Comparison of ENCODE assay signal across 19 cellular contexts in the genomic region with DNA sequence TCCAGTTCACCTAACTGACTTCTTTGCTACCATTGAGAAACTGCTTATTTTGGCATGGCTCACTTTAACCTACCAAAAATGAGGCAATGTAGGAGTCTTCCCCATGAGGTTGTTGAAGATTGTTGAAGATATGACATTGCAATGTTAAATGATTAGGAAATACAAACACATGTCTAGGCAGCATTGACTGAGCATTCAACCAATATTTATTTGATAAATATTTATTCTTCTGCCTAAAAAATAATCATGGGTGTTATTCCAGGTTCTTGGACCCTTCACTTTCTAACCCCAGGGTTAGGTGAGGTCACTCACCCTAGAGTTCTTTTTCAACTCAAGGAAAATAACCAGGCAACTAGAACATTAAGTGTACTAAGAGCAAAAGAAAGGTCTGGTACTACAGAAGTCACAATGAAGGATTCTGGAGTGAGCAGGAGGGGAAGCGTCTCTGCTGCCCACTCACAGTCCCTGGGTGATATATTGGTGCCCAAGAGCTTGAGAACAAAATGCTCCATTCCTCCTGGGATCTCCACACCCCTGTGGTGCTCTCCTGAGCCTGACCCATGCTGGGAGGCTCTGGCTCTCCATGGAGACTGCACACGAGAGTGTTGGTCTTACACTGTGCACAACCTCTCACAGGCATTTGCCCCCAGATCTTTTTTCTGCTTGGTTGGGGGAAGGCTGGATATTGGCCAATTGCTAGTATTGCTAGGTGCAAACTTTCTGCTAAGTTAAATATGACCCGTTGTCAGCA.
DNase-seq lines count a peak whose midpoint lies in the region; ATAC-seq and TF ChIP-seq lines count a peak whose summit lies in the region.
"Had no signal": no experiment of that assay in that cellular context is flagged by ENCODE, and none has a peak within 500 bp of the region (broad histone marks: within the 10 kb centered on the region; RNA-seq: fewer than 3 reads in every experiment).

No MANE protein-coding gene starts in this region.

- no peaks in the 10 kb centered on the region for H3K36me3 ChIP-seq in breast epithelium
- H3K36me3 ChIP-seq in HEK293 (ENCODE audit: control insufficient read depth in 2 of 2, insufficient read depth in 1 of 2, low read length in 2 of 2): no peaks in the 10 kb centered on the region
- H3K36me3 ChIP-seq in upper lobe of right lung: no peaks in the 10 kb centered on the region
- H3K36me3 ChIP-seq: HAP-1 had no signal

- no peaks in the 10 kb centered on the region for H3K4me1 Mint-ChIP-seq in MCF 10A (ENCODE audit: insufficient read depth, unreplicated experiment)
- H3K4me1 Mint-ChIP-seq: CD14-positive monocyte; CD4-positive, alpha-beta memory T cell had no signal

- H3K27ac ChIP-seq in breast epithelium: no peak overlapping the region
- H3K27ac ChIP-seq in HEK293 (ENCODE audit: extremely low read depth, low read depth, low read length): no peak overlapping the region
- no peak overlapping the region for H3K27ac ChIP-seq in upper lobe of right lung
- H3K27ac ChIP-seq: HL-60 had no signal

- TF ChIP-seq POLR2A in breast epithelium (IDR thresholded peaks at IDR 0.05): no peak

- no peaks in the 10 kb centered on the region for H3K27me3 Mint-ChIP-seq in MCF 10A (ENCODE audit: insufficient read depth, unreplicated experiment)

- no TSS peak for BruUV-seq in MCF 10A (replicated peaks; lab: Mats Ljungman, UMichigan)

- peak; percentile 28 for DNase-seq in MCF 10A (ENCODE audit: unreplicated experiment)
- DNase-seq in breast epithelium (ENCODE audit: low spot score in 2 of 2): no peak
- DNase-seq in left lobe of liver (ENCODE audit: low spot score): no peak
- DNase-seq in upper lobe of right lung: no peak
- DNase-seq in AG20443 (ENCODE audit: low spot score): no peak
- no peak for DNase-seq in medulla oblongata (ENCODE audit: extremely low spot score)
- DNase-seq: ACHN; AML-193; CD4-positive, alpha-beta memory T cell; DMS153; DND-41; EL; IMR-90; KBM-7 had no signal

- H3K27me3 ChIP-seq in breast epithelium (no peaks in the 10 kb centered on the region), upper lobe of right lung (peaks cover 25% of the 10 kb centered on the region)

- TF ChIP-seq CTCF in MCF 10A (IDR thresholded peaks at IDR 0.05; ENCODE audit: unreplicated experiment) (no peak), breast epithelium (IDR thresholded peaks at IDR 0.05) (no peak), HEK293 (tag by site-specific recombination; IDR thresholded peaks at IDR 0.05) (no peak), upper lobe of right lung (IDR thresholded peaks at IDR 0.05) (no peak)

- H3K4me3 ChIP-seq in breast epithelium (no peak overlapping the region), HEK293 (ENCODE audit: low read depth, low read length) (no peak overlapping the region), upper lobe of right lung (no peak overlapping the region)
- H3K4me3 ChIP-seq: GM12878, HAP-1 had no signal

- intact Hi-C loops in MCF 10A (cut with micrococcal nuclease): no loop called here
- intact Hi-C loops in breast epithelium (cut with DNase I; ENCODE audit: low total_unique reads): no loop called here
- intact Hi-C loops in upper lobe of right lung (cut with DNase I): no loop called here

- H3K4me3 Mint-ChIP-seq in MCF 10A (ENCODE audit: unreplicated experiment): no peak overlapping the region
- H3K4me3 Mint-ChIP-seq: CD4-positive, alpha-beta memory T cell had no signal

- ATAC-seq in left lobe of liver (peak; percentile 80), upper lobe of right lung (peak; percentile 13)
- ATAC-seq: GM12878 had no signal

- POLR2A ChIA-PET in MCF 10A (lab: Yijun Ruan, JAX) (interaction anchor here (0.8 to 1.6 kb wide), 2 partner anchors 10 to 13 kb away, joined by 4 to 5 read pairs; no protein-coding TSS in a partner anchor), HEK293 (lab: Yijun Ruan, JAX) (no interaction called here)

- no peaks in the 10 kb centered on the region for H3K9me3 Mint-ChIP-seq in MCF 10A (ENCODE audit: unreplicated experiment)
- H3K9me3 Mint-ChIP-seq: CD4-positive, alpha-beta memory T cell had no signal

- H3K9me3 ChIP-seq in breast epithelium (no peaks in the 10 kb centered on the region), HEK293 (ENCODE audit: control insufficient read depth, insufficient read depth, low read depth, low read length) (no peaks in the 10 kb centered on the region), upper lobe of right lung (no peaks in the 10 kb centered on the region)
- H3K9me3 ChIP-seq: HAP-1 had no signal

- H3K36me3 Mint-ChIP-seq in MCF 10A (ENCODE audit: insufficient read depth, unreplicated experiment): no peaks in the 10 kb centered on the region
- H3K36me3 Mint-ChIP-seq: CD14-positive monocyte; CD4-positive, alpha-beta memory T cell had no signal

- CTCF ChIA-PET in MCF 10A (lab: Yijun Ruan, JAX): interaction anchor here (1.1 kb wide), 1 partner anchor 7 kb away, joined by 4 read pairs; no protein-coding TSS in a partner anchor
- CTCF ChIA-PET in HEK293 (lab: Yijun Ruan, JAX): no interaction called here

- no peak overlapping the region for H3K27ac Mint-ChIP-seq in MCF 10A (ENCODE audit: low read depth, unreplicated experiment)
- H3K27ac Mint-ChIP-seq: CD14-positive monocyte; CD4-positive, alpha-beta memory T cell had no signal

- H3K4me1 ChIP-seq in breast epithelium (no peaks in the 10 kb centered on the region), HEK293 (ENCODE audit: control insufficient read depth, insufficient read depth, low read length) (no peaks in the 10 kb centered on the region), upper lobe of right lung (no peaks in the 10 kb centered on the region)

TF ChIP-seq in HEK293, 187 proteins besides CTCF, POLR2A, EP300 and RAD21:
- no peak for TF ChIP-seq ZNF121 (tag by site-specific recombination; IDR thresholded peaks at IDR 0.05)
- TF ChIP-seq, protein P1, sequence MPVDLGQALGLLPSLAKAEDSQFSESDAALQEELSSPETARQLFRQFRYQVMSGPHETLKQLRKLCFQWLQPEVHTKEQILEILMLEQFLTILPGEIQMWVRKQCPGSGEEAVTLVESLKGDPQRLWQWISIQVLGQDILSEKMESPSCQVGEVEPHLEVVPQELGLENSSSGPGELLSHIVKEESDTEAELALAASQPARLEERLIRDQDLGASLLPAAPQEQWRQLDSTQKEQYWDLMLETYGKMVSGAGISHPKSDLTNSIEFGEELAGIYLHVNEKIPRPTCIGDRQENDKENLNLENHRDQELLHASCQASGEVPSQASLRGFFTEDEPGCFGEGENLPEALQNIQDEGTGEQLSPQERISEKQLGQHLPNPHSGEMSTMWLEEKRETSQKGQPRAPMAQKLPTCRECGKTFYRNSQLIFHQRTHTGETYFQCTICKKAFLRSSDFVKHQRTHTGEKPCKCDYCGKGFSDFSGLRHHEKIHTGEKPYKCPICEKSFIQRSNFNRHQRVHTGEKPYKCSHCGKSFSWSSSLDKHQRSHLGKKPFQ (tag by site-specific recombination; IDR thresholded peaks at IDR 0.05): no peak
- no peak for TF ChIP-seq ZNF530 (tag by site-specific recombination; IDR thresholded peaks at IDR 0.05; ENCODE audit: low read depth)
- peak; percentile 78 for TF ChIP-seq ZIC2 (tag by site-specific recombination; IDR thresholded peaks at IDR 0.05)
- TF ChIP-seq, protein P2, sequence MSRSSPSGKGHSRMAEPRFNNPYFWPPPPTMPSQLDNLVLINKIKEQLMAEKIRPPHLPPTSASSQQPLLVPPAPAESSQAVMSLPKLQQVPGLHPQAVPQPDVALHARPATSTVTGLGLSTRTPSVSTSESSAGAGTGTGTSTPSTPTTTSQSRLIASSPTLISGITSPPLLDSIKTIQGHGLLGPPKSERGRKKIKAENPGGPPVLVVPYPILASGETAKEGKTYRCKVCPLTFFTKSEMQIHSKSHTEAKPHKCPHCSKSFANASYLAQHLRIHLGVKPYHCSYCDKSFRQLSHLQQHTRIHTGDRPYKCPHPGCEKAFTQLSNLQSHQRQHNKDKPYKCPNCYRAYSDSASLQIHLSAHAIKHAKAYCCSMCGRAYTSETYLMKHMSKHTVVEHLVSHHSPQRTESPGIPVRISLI (tag by site-specific recombination; IDR thresholded peaks at IDR 0.05): no peak
- TF ChIP-seq, protein P3, sequence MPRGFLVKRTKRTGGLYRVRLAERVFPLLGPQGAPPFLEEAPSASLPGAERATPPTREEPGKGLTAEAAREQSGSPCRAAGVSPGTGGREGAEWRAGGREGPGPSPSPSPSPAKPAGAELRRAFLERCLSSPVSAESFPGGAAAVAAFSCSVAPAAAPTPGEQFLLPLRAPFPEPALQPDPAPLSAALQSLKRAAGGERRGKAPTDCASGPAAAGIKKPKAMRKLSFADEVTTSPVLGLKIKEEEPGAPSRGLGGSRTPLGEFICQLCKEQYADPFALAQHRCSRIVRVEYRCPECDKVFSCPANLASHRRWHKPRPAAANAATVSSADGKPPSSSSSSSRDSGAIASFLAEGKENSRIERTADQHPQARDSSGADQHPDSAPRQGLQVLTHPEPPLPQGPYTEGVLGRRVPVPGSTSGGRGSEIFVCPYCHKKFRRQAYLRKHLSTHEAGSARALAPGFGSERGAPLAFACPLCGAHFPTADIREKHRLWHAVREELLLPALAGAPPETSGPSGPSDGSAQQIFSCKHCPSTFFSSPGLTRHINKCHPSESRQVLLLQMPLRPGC (tag by site-specific recombination; IDR thresholded peaks at IDR 0.05): no peak
